Comparison of ENCODE assay signal across 11 cellular contexts in genomic region chr11:1890856-1891830, GRCh38. TPM values are rescaled to one million over a fixed set of nuclear protein-coding genes. Genes with fewer than 3 reads are reported as not detected.
A peak's percentile ranks its signal among the peaks of the same experiment; 100 is the strongest.
DNase-seq lines count a peak whose midpoint lies in the region; ATAC-seq lines count a peak whose summit lies in the region.
"Had no signal": no experiment of that assay in that cellular context is flagged by ENCODE, and none has a peak within 500 bp of the region (broad histone marks: within the 10 kb centered on the region; RNA-seq: fewer than 3 reads in every experiment).

No MANE protein-coding gene starts in this region.

- peak overlapping the region; percentile 80 for H3K27ac ChIP-seq in skeletal muscle tissue (ENCODE audit: low read depth, low read length)
- H3K27ac ChIP-seq: WERI-Rb-1 had no signal

- H3K36me3 ChIP-seq in skeletal muscle tissue (ENCODE audit: control insufficient read depth in 3 of 3, insufficient read depth in 3 of 3, low read length in 3 of 3) (peaks cover 3 to 20% (median 11%) of the 10 kb centered on the region in 3 donors), MG63 (peaks cover 21% of the 10 kb centered on the region)
- H3K36me3 ChIP-seq: WERI-Rb-1 had no signal

- H3K36me3 Mint-ChIP-seq in activated CD4-positive, alpha-beta T cell treated with anti-CD3 and anti-CD28 coated beads, Interleukin-2, amount 10 ng/mL, durations not matched to agents 24 days and 14 days (ENCODE audit: low read depth), result peaks cover 30% of the 10 kb centered on the region
- H3K36me3 Mint-ChIP-seq in T-cell, result peaks cover 8% of the 10 kb centered on the region
- H3K36me3 Mint-ChIP-seq in stimulated activated effector memory CD8-positive, alpha-beta T cell treated with anti-CD3 and anti-CD28 coated beads, Interleukin-12 subunit alpha, Interleukin-12 subunit beta, amount 100 ng/mL, for 72 hours, result no peaks in the 10 kb centered on the region

- peak; percentile 57 for DNase-seq in activated CD4-positive, alpha-beta T cell treated with anti-CD3 and anti-CD28 coated beads, Interleukin-2, amount 10 ng/mL, durations not matched to agents 24 days and 14 days
- no peak for DNase-seq in activated CD4-positive, alpha-beta T cell treated with anti-CD3 and anti-CD28 coated beads, Interleukin-2, amount 50 U/mL, for 4 hours
- peak in 1 of 34 experiments; percentile 13 for DNase-seq in T-cell
- DNase-seq in left ventricle myocardium superior, result no peak
- no peak for DNase-seq in MG63
- no peak for DNase-seq in stimulated activated effector memory CD8-positive, alpha-beta T cell treated with anti-CD3 and anti-CD28 coated beads, Interleukin-12 subunit alpha, Interleukin-12 subunit beta, amount 100 ng/mL, for 72 hours (ENCODE audit: low spot score in 2 of 2)
- DNase-seq: NCI-H226, RPMI8226, WERI-Rb-1 had no signal

- H3K9me3 Mint-ChIP-seq in activated CD4-positive, alpha-beta T cell treated with anti-CD3 and anti-CD28 coated beads, Interleukin-2, amount 10 ng/mL, durations not matched to agents 24 days and 14 days, result peaks cover 15% of the 10 kb centered on the region
- H3K9me3 Mint-ChIP-seq in T-cell, result peaks cover 0 to 5% (median 0%) of the 10 kb centered on the region in 3 donors
- no peaks in the 10 kb centered on the region for H3K9me3 Mint-ChIP-seq in stimulated activated effector memory CD8-positive, alpha-beta T cell treated with anti-CD3 and anti-CD28 coated beads, Interleukin-12 subunit alpha, Interleukin-12 subunit beta, amount 100 ng/mL, for 72 hours

- H3K9me3 ChIP-seq in skeletal muscle tissue (ENCODE audit: control insufficient read depth in 3 of 3, low read length in 3 of 3) (no peaks in the 10 kb centered on the region), MG63 (no peaks in the 10 kb centered on the region)

- CTCF ChIA-PET in T-cell (lab: Charles Lee), result interaction anchor here (0.5 to 1.0 kb wide), 2 partner anchors 26 to 52 kb away, joined by 3 to 4 read pairs; partner anchors contain the start of gene TNNI2 (in 1 of the 2)

- no peaks in the 10 kb centered on the region for H3K27me3 ChIP-seq in skeletal muscle tissue (ENCODE audit: control insufficient read depth in 3 of 3, insufficient read depth in 3 of 3, low read length in 3 of 3)
- no peaks in the 10 kb centered on the region; the same call in 1 of the 2 replicates for H3K27me3 ChIP-seq in MG63

- peak overlapping the region; percentile 70 for H3K4me3 Mint-ChIP-seq in activated CD4-positive, alpha-beta T cell treated with anti-CD3 and anti-CD28 coated beads, Interleukin-2, amount 10 ng/mL, durations not matched to agents 24 days and 14 days
- peak overlapping the region; percentile 3 to 76 (median 4) for H3K4me3 Mint-ChIP-seq in T-cell
- H3K4me3 Mint-ChIP-seq in stimulated activated effector memory CD8-positive, alpha-beta T cell treated with anti-CD3 and anti-CD28 coated beads, Interleukin-12 subunit alpha, Interleukin-12 subunit beta, amount 100 ng/mL, for 72 hours, result no peak overlapping the region

- peak overlapping the region; percentile 13 to 50 (median 14) for H3K4me3 ChIP-seq in skeletal muscle tissue (ENCODE audit: low read length in 3 of 3)
- H3K4me3 ChIP-seq in MG63, result no peak overlapping the region

- intact Hi-C loops in activated CD4-positive, alpha-beta T cell treated with anti-CD3 and anti-CD28 coated beads, Interleukin-2, amount 10 ng/mL, durations not matched to agents 24 days and 14 days (cut with micrococcal nuclease), result no loop called here
- intact Hi-C loops in left ventricle myocardium superior (cut with micrococcal nuclease), result no loop called here

- peaks cover 28% of the 10 kb centered on the region for H3K4me1 Mint-ChIP-seq in activated CD4-positive, alpha-beta T cell treated with anti-CD3 and anti-CD28 coated beads, Interleukin-2, amount 10 ng/mL, durations not matched to agents 24 days and 14 days
- peaks cover 48 to 53% (median 49%) of the 10 kb centered on the region in 3 donors for H3K4me1 Mint-ChIP-seq in T-cell
- H3K4me1 Mint-ChIP-seq in stimulated activated effector memory CD8-positive, alpha-beta T cell treated with anti-CD3 and anti-CD28 coated beads, Interleukin-12 subunit alpha, Interleukin-12 subunit beta, amount 100 ng/mL, for 72 hours, result peaks cover 20% of the 10 kb centered on the region

- peak overlapping the region; percentile 59 to 76 (median 70) for H3K9ac ChIP-seq in skeletal muscle tissue (ENCODE audit: low read depth in 1 of 3, low read length in 3 of 3)

- H3K27me3 Mint-ChIP-seq in activated CD4-positive, alpha-beta T cell treated with anti-CD3 and anti-CD28 coated beads, Interleukin-2, amount 10 ng/mL, durations not matched to agents 24 days and 14 days, result peaks cover 2% of the 10 kb centered on the region
- no peaks in the 10 kb centered on the region for H3K27me3 Mint-ChIP-seq in T-cell

- H3K4me1 ChIP-seq in skeletal muscle tissue (ENCODE audit: control insufficient read depth in 3 of 3, insufficient read depth in 3 of 3, low read length in 3 of 3), result peaks cover 53 to 66% (median 56%) of the 10 kb centered on the region in 3 donors

- H3K27ac Mint-ChIP-seq in activated CD4-positive, alpha-beta T cell treated with anti-CD3 and anti-CD28 coated beads, Interleukin-2, amount 10 ng/mL, durations not matched to agents 24 days and 14 days, result no peak overlapping the region
- peak overlapping the region; percentile 46 to 61 for H3K27ac Mint-ChIP-seq in T-cell
- H3K27ac Mint-ChIP-seq in stimulated activated effector memory CD8-positive, alpha-beta T cell treated with anti-CD3 and anti-CD28 coated beads, Interleukin-12 subunit alpha, Interleukin-12 subunit beta, amount 100 ng/mL, for 72 hours, result no peak overlapping the region

- ATAC-seq in T-cell (replicated peaks in 1 of 4) (no peak), left ventricle myocardium superior (peak; percentile 10), HG02623 (IDR thresholded peaks at IDR 0.05; ENCODE audit: unreplicated experiment) (no peak)
- no peak for ATAC-seq in stimulated activated effector memory CD8-positive, alpha-beta T cell treated with anti-CD3 and anti-CD28 coated beads, Interleukin-12 subunit alpha, Interleukin-12 subunit beta, amount 100 ng/mL, for 72 hours

- POLR2A ChIA-PET in T-cell (lab: Charles Lee), result interaction anchor here in 1 of 2 donors (0.7 kb wide), 1 partner anchor 15 kb away, joined by 3 read pairs; no protein-coding TSS in a partner anchor

RNA-seq across cellular contexts. Expression of gene PRR33, which starts 0.6 kb away (rescaled TPM):
- not detected in 2 replicates for total RNA-seq in activated CD4-positive, alpha-beta T cell treated with anti-CD3 and anti-CD28 coated beads, Interleukin-2, amount 10 ng/mL, durations not matched to agents 24 days and 14 days
- total RNA-seq in T-cell (under 1 TPM in 2 of 5 donors, not detected in 3; 0.10 to 0.12 TPM), left ventricle myocardium superior (4.4 TPM), skeletal muscle tissue (1.0 TPM)
- not detected in 2 replicates for total RNA-seq in MG63 (2014; rRNA removed; shearing (Covaris generic); ENCODE audit: low replicate concordance)

RNA-seq across cellular contexts. Expression of gene TNNT3, which starts 28.4 kb away (rescaled TPM):
- 1.1 and 1.2 TPM in 2 replicates for total RNA-seq in activated CD4-positive, alpha-beta T cell treated with anti-CD3 and anti-CD28 coated beads, Interleukin-2, amount 10 ng/mL, durations not matched to agents 24 days and 14 days
- total RNA-seq in T-cell (10 to 100 TPM; 15.9 to 22.1 (median 18.2) TPM), left ventricle myocardium superior (46.1 TPM), skeletal muscle tissue (4,042 TPM)
- not detected in 2 replicates for total RNA-seq in MG63 (2014; rRNA removed; shearing (Covaris generic); ENCODE audit: low replicate concordance)

RNA-seq across cellular contexts. Expression of gene LSP1, which starts 38.3 kb away (rescaled TPM):
- 303 and 322 TPM in 2 replicates for total RNA-seq in activated CD4-positive, alpha-beta T cell treated with anti-CD3 and anti-CD28 coated beads, Interleukin-2, amount 10 ng/mL, durations not matched to agents 24 days and 14 days
- total RNA-seq in T-cell (100 to 1,000 TPM; 286 to 514 (median 375) TPM), left ventricle myocardium superior (22.9 TPM), skeletal muscle tissue (29.2 TPM)
- total RNA-seq in MG63 (2014; rRNA removed; shearing (Covaris generic); ENCODE audit: low replicate concordance), result 41.7 and 66.6 TPM in 2 replicates

RNA-seq across cellular contexts. Expression of gene TNNI2, which starts 52.4 kb away (rescaled TPM):
- total RNA-seq in activated CD4-positive, alpha-beta T cell treated with anti-CD3 and anti-CD28 coated beads, Interleukin-2, amount 10 ng/mL, durations not matched to agents 24 days and 14 days, result not detected in 2 replicates
- total RNA-seq in T-cell (under 1 TPM in 1 of 5 donors, not detected in 4; 0.39 TPM), left ventricle myocardium superior (not detected), skeletal muscle tissue (2,937 TPM)
- total RNA-seq in MG63 (2014; rRNA removed; shearing (Covaris generic); ENCODE audit: low replicate concordance), result not detected in 2 replicates

RNA-seq across cellular contexts. Expression of gene MRPL23, which starts 56.0 kb away (rescaled TPM):
- total RNA-seq in activated CD4-positive, alpha-beta T cell treated with anti-CD3 and anti-CD28 coated beads, Interleukin-2, amount 10 ng/mL, durations not matched to agents 24 days and 14 days, result 77.1 and 78.1 TPM in 2 replicates
- total RNA-seq in T-cell (10 to 100 TPM; 34.5 to 58.8 (median 37.8) TPM), left ventricle myocardium superior (102 TPM), skeletal muscle tissue (12.0 TPM)
- total RNA-seq in MG63 (2014; rRNA removed; shearing (Covaris generic); ENCODE audit: low replicate concordance), result 26.6 TPM in 1 of 2 replicates, not detected in the other

Comparison
In these comparisons a context has a peak if more than half of its experiments do, and no peak if none do; other contexts are left out.
1. H3K27ac Mint-ChIP-seq: peak in T-cell (2 of 2); none in activated CD4-positive, alpha-beta T cell treated with anti-CD3 and anti-CD28 coated beads, Interleukin-2, amount 10 ng/mL, durations not matched to agents 24 days and 14 days (single experiment) and stimulated activated effector memory CD8-positive, alpha-beta T cell treated with anti-CD3 and anti-CD28 coated beads, Interleukin-12 subunit alpha, Interleukin-12 subunit beta, amount 100 ng/mL, for 72 hours (single experiment).
2. RNA of gene TNNT3, which starts 28.4 kb away (total RNA-seq): 4,042 TPM in skeletal muscle tissue (single experiment); 46.1 TPM in left ventricle myocardium superior (single experiment), 15.9 to 22.1 TPM in T-cell, 1.1 to 1.2 TPM in activated CD4-positive, alpha-beta T cell treated with anti-CD3 and anti-CD28 coated beads, Interleukin-2, amount 10 ng/mL, durations not matched to agents 24 days and 14 days and not detected in MG63; every median in the first group is over 10 times any median in the second.